1 cellular context compared by ENCODE assay signal in the genomic region with DNA sequence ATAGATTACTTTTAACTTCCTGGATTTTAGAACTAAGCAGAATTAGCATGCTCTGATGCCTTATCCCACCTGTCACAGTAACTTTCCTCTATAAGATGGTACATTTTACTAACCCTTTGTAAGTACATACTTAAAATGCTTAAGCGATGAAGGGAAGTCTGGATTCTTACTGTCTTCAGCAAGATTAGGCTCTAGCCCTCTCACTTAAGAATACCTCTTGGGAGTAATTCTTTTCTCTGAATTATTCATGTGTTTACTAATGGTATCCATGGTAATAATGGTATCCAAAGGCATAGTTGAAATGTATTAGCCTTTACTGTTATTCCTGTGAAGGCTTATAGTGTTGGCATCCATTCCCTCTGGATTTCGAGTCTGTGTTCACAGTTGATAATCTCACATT.
TF ChIP-seq lines count a peak whose summit lies in the region.

No MANE protein-coding gene starts in this region.

TF ChIP-seq in IMR-90, 13 proteins besides CTCF, POLR2A, EP300 and RAD21 (continued from another document):
- TF ChIP-seq, protein P1, sequence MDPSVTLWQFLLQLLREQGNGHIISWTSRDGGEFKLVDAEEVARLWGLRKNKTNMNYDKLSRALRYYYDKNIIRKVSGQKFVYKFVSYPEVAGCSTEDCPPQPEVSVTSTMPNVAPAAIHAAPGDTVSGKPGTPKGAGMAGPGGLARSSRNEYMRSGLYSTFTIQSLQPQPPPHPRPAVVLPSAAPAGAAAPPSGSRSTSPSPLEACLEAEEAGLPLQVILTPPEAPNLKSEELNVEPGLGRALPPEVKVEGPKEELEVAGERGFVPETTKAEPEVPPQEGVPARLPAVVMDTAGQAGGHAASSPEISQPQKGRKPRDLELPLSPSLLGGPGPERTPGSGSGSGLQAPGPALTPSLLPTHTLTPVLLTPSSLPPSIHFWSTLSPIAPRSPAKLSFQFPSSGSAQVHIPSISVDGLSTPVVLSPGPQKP (IDR thresholded peaks at IDR 0.05; ENCODE audit: borderline replicate concordance, low read depth, low read length), result no peak
- TF ChIP-seq RFX5 (IDR thresholded peaks at IDR 0.05; ENCODE audit: low read depth, low read length) (no peak), MAFK (IDR thresholded peaks at IDR 0.05; ENCODE audit: low read depth, low read length) (no peak), FOS (IDR thresholded peaks at IDR 0.05; ENCODE audit: low read depth, low read length) (no peak), NFE2L2 (IDR thresholded peaks at IDR 0.05; ENCODE audit: low read depth, low read length) (no peak)
